12 cellular contexts compared by ENCODE assay signal in genomic region chr2:190791983-190792575, GRCh38.
A peak's percentile ranks its signal among the peaks of the same experiment; 100 is the strongest.
DNase-seq lines count a peak whose midpoint lies in the region; ATAC-seq and TF ChIP-seq lines count a peak whose summit lies in the region.
"Had no signal": no experiment of that assay in that cellular context is flagged by ENCODE, and none has a peak within 500 bp of the region (broad histone marks: within the 10 kb centered on the region; RNA-seq: fewer than 3 reads in every experiment).

No MANE protein-coding gene starts in this region.

- peak overlapping the region; percentile 97 for H3K27ac Mint-ChIP-seq in activated naive CD8-positive, alpha-beta T cell treated with anti-CD3 and anti-CD28 coated beads, Interleukin-2, amount 50 U/mL, for 24 hours
- peak overlapping the region; percentile 94 for H3K27ac Mint-ChIP-seq in mesothelial cell of epicardium
- H3K27ac Mint-ChIP-seq: CD4-positive, alpha-beta memory T cell had no signal

- DNase-seq in A172 (ENCODE audit: low spot score) (peak; percentile 31), EH (ENCODE audit: low read depth) (peak; percentile 61), mesothelial cell of epicardium (ENCODE audit: low spot score in 2 of 2, unreplicated experiment in 2 of 2) (no peak), SIG-M5 treated with dmso at 0.1 percent for 504 hours (lab: John Stamatoyannopoulos, UW; ENCODE audit: unreplicated experiment) (no peak), NCI-H2081 treated with DMSO at 0.1 percent for 48 hours (lab: John Stamatoyannopoulos, UW) (no peak), NCI-H82 treated with DMSO at 0.1 percent for 48 hours (lab: John Stamatoyannopoulos, UW; ENCODE audit: unreplicated experiment) (no peak), AG20443 (ENCODE audit: low spot score) (no peak)
- no peak for DNase-seq in activated naive CD8-positive, alpha-beta T cell treated with anti-CD3 and anti-CD28 coated beads, Interleukin-2, amount 50 U/mL, for 24 hours
- DNase-seq: activated CD4-positive, alpha-beta T cell treated with anti-CD3 and anti-CD28 coated beads, Interleukin-2, amount 50 U/mL, for 1 hour; CD4-positive, alpha-beta memory T cell; NCI-H1092 treated with DMSO at 0.1 percent for 48 hours had no signal

- peak overlapping the region; percentile 48 for H3K4me3 Mint-ChIP-seq in activated naive CD8-positive, alpha-beta T cell treated with anti-CD3 and anti-CD28 coated beads, Interleukin-2, amount 50 U/mL, for 24 hours
- H3K4me3 Mint-ChIP-seq in mesothelial cell of epicardium: no peak overlapping the region
- H3K4me3 Mint-ChIP-seq: CD4-positive, alpha-beta memory T cell; neural crest cell had no signal

- TF ChIP-seq CTCF in mesothelial cell of epicardium (IDR thresholded peaks at IDR 0.05; ENCODE audit: unreplicated experiment): no peak

- no peaks in the 10 kb centered on the region for H3K9me3 Mint-ChIP-seq in activated naive CD8-positive, alpha-beta T cell treated with anti-CD3 and anti-CD28 coated beads, Interleukin-2, amount 50 U/mL, for 24 hours
- H3K9me3 Mint-ChIP-seq in mesothelial cell of epicardium: no peaks in the 10 kb centered on the region
- H3K9me3 Mint-ChIP-seq: CD4-positive, alpha-beta memory T cell; neural crest cell had no signal

- H3K36me3 Mint-ChIP-seq in activated naive CD8-positive, alpha-beta T cell treated with anti-CD3 and anti-CD28 coated beads, Interleukin-2, amount 50 U/mL, for 24 hours (ENCODE audit: low read depth): no peaks in the 10 kb centered on the region
- H3K36me3 Mint-ChIP-seq in mesothelial cell of epicardium: no peaks in the 10 kb centered on the region
- H3K36me3 Mint-ChIP-seq: CD4-positive, alpha-beta memory T cell had no signal

- no peaks in the 10 kb centered on the region for H3K27me3 Mint-ChIP-seq in activated naive CD8-positive, alpha-beta T cell treated with anti-CD3 and anti-CD28 coated beads, Interleukin-2, amount 50 U/mL, for 24 hours
- no peaks in the 10 kb centered on the region for H3K27me3 Mint-ChIP-seq in mesothelial cell of epicardium (ENCODE audit: low read depth)
- H3K27me3 Mint-ChIP-seq: CD4-positive, alpha-beta memory T cell had no signal

- ATAC-seq in activated naive CD8-positive, alpha-beta T cell treated with anti-CD3 and anti-CD28 coated beads, Interleukin-2, amount 50 U/mL, for 24 hours: no peak

- peaks cover 81% of the 10 kb centered on the region for H3K4me1 Mint-ChIP-seq in activated naive CD8-positive, alpha-beta T cell treated with anti-CD3 and anti-CD28 coated beads, Interleukin-2, amount 50 U/mL, for 24 hours
- peaks cover 55% of the 10 kb centered on the region for H3K4me1 Mint-ChIP-seq in mesothelial cell of epicardium

Comparison
In these comparisons a context has a peak if more than half of its experiments do, and no peak if none do; other contexts are left out.
1. DNase-seq: peak in A172 (single experiment) and EH (single experiment); none in activated naive CD8-positive, alpha-beta T cell treated with anti-CD3 and anti-CD28 coated beads, Interleukin-2, amount 50 U/mL, for 24 hours (single experiment), mesothelial cell of epicardium (0 of 2), SIG-M5 treated with dmso at 0.1 percent for 504 hours (single experiment), NCI-H2081 treated with DMSO at 0.1 percent for 48 hours (single experiment), NCI-H82 treated with DMSO at 0.1 percent for 48 hours (single experiment) and AG20443 (single experiment).